In genomic region chr6:79536969-79537747, GRCh38 we compare ENCODE assay signal across 8 cellular contexts. TPM values are rescaled to one million over a fixed set of nuclear protein-coding genes. Genes with fewer than 3 reads are reported as not detected.
DNase-seq lines count a peak whose midpoint lies in the region.

LCA5 (minus strand) TSS chr6:79537430; CDS start chr6:79518894, 18,536 bp downstream.

- H3K27me3 ChIP-seq in H7 (ENCODE audit: control insufficient read depth, insufficient read depth, low read length) = no peaks in the 10 kb centered on the region
- no peaks in the 10 kb centered on the region for H3K27me3 ChIP-seq in MG63
- no peaks in the 10 kb centered on the region for H3K27me3 ChIP-seq in SJSA1 (replicated peaks)

- H3K4me1 ChIP-seq in SJSA1 (replicated peaks) = peaks cover 4% of the 10 kb centered on the region; the same call in 1 of the 2 replicates

- DNase-seq in GDM1 (lab: John Stamatoyannopoulos, UW) (peak; percentile 93), H7 (peak; percentile 89), MG63 (peak; percentile 96), SJSA1 (ENCODE audit: low read depth in 1 of 2, low spot score in 2 of 2) (peak; percentile 95 to 96), glomerular endothelial cell (ENCODE audit: extremely low read depth, low read depth, low spot score) (peak; percentile 94), non-pigmented ciliary epithelial cell (ENCODE audit: low read depth) (peak; percentile 91), substantia nigra (lab: John Stamatoyannopoulos, UW) (peak; percentile 71 to 98 (median 94))
- DNase-seq in activated naive CD4-positive, alpha-beta T cell treated with anti-CD3 and anti-CD28 coated beads, Interleukin-2, amount 50 U/mL, for 16 hours = peak; percentile 86

- H3K27ac ChIP-seq in SJSA1 = peak within 1 kb of the TSS; percentile 94
- peak within 1 kb of the TSS; percentile 85 for H3K27ac ChIP-seq in substantia nigra (ENCODE audit: low read depth, low read length, poor library complexity, severe bottlenecking)

- H3K36me3 ChIP-seq in H7 (replicated peaks; ENCODE audit: control insufficient read depth, insufficient read depth, low read length) (no peaks in the 10 kb centered on the region), MG63 (no peaks in the 10 kb centered on the region), SJSA1 (peaks cover 8% of the 10 kb centered on the region)

- H3K4me3 ChIP-seq in H7 (ENCODE audit: insufficient read depth, low read depth, low read length) = peak within 1 kb of the TSS; percentile 65
- H3K4me3 ChIP-seq in MG63 = peak within 1 kb of the TSS; percentile 75
- peak within 1 kb of the TSS; percentile 77 for H3K4me3 ChIP-seq in SJSA1

- H3K9me3 ChIP-seq in MG63 = no peaks in the 10 kb centered on the region
- H3K9me3 ChIP-seq in SJSA1 (replicated peaks) = no peaks in the 10 kb centered on the region

RNA-seq across cellular contexts. Expression of gene LCA5, which starts in this region (rescaled TPM):
- 2.3 and 4.7 TPM in 2 replicates for total RNA-seq in H7 (2014; rRNA removed; shearing (Covaris generic))
- total RNA-seq in MG63 (2014; rRNA removed; shearing (Covaris generic); ENCODE audit: low replicate concordance) = 3.2 and 7.7 TPM in 2 replicates
- total RNA-seq in SJSA1 (2014; rRNA removed; shearing (Covaris generic)) = 10.1 and 10.2 TPM in 2 replicates
- 3.3 and 4.6 TPM in 2 replicates for total RNA-seq in glomerular endothelial cell

Comparison
In these comparisons a context has a peak if more than half of its experiments do, and no peak if none do; other contexts are left out.
1. Peak in every context shown above with its lines: DNase-seq, H3K4me3 ChIP-seq and H3K27ac ChIP-seq.